Comparison of ENCODE assay signal across 16 cellular contexts in the genomic region with DNA sequence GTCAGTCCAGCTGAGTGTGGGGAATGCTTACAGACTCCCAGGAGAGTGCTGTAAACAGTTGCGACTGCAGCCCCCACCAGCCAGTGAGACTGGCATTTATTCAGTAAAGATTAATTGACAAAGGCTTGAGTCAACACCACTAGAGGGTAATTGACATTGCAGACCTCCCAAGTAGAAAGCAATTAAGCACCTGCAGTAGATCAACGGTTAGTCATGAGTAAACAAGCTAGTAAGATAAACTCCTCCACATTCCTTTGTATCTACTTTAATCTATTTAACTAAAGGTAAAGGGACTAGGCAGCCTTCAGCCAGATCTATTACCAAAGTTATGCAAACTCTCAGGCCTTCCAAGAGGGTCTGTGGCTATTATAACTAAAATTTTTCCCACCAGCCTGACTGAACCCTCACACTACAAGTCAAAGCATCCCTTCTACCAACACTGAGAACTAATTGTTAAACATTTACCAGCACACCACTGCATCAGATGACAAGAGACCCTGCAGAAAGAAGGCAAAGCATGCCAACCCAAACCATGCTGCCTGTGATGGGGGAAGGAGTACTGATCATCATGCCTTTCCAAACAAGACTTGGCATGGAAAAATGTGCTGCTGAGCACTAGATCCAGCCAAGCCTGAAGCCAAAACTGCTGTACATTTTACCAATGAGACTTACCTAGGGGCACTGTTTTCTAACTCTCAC. TPM values are rescaled to one million over a fixed set of nuclear protein-coding genes. Genes with fewer than 3 reads are reported as not detected.
"Had no signal": no experiment of that assay in that cellular context is flagged by ENCODE, and none has a peak within 500 bp of the region (broad histone marks: within the 10 kb centered on the region; RNA-seq: fewer than 3 reads in every experiment).

No MANE protein-coding gene starts in this region.

- ATAC-seq: esophagus mucosa; natural killer cell treated with Interleukin-12 subunit alpha and Interleukin-12 subunit beta and Interleukin-15 and Interleukin-18, amount 100 ng/mL, for 72 hours; right cardiac atrium had no signal

- H3K4me3 ChIP-seq: hepatocyte, skin epidermis, tibial artery, vagina had no signal

- H3K27ac ChIP-seq: hepatocyte, tibial artery, VCaP had no signal

- H3K27me3 ChIP-seq: hepatocyte, tibial artery, vagina had no signal

- DNase-seq: activated CD4-positive, alpha-beta T cell treated with anti-CD3 and anti-CD28 coated beads for 1 hour; activated CD4-positive, alpha-beta T cell treated with anti-CD3 and anti-CD28 coated beads, Interleukin-2, amount 50 U/mL, for 4 hours; activated naive CD4-positive, alpha-beta T cell treated with Interleukin-2 at 50 U/mL for 16 hours; activated T-cell treated with anti-CD3 and anti-CD28 coated beads for 4 hours; right cardiac atrium; stimulated activated CD4-positive, alpha-beta T cell treated with anti-CD3 and anti-CD28 coated beads, Interleukin-15, amount 100 ng/mL, for 24 hours; stimulated activated CD4-positive, alpha-beta T cell treated with anti-CD3 and anti-CD28 coated beads, Interleukin-4, amount 100 ng/mL, for 24 hours; stimulated activated naive CD4-positive, alpha-beta T cell; tibial artery had no signal

- H3K9me3 ChIP-seq: tibial artery, vagina had no signal

- H3K36me3 ChIP-seq: tibial artery, vagina had no signal

RNA-seq across cellular contexts. Expression of gene GALNT15, which starts 30.5 kb away (rescaled TPM):
- total RNA-seq: natural killer cell treated with Interleukin-12 subunit alpha and Interleukin-12 subunit beta and Interleukin-15 and Interleukin-18, amount 100 ng/mL, for 72 hours had no signal
- polyA plus RNA-seq: keratinocyte had no signal
